30 cellular contexts compared by ENCODE assay signal in genomic region chr6:141242957-141243356, GRCh38.
"Had no signal": no experiment of that assay in that cellular context is flagged by ENCODE, and none has a peak within 500 bp of the region (broad histone marks: within the 10 kb centered on the region; RNA-seq: fewer than 3 reads in every experiment).

No MANE protein-coding gene starts in this region.

- H3K9me3 ChIP-seq: SJCRH30 had no signal

- H3K4me3 ChIP-seq: PC-9, SJCRH30, SK-N-MC had no signal

- H3K36me3 ChIP-seq: brain microvascular endothelial cell, SJCRH30 had no signal

- H3K27ac ChIP-seq: brain microvascular endothelial cell, KMS-11, PC-9, SJCRH30, SK-N-MC had no signal

- DNase-seq: activated CD4-positive, alpha-beta T cell treated with anti-CD3 and anti-CD28 coated beads, Interleukin-2, amount 10 ng/mL, durations not matched to agents 24 days and 14 days; activated CD4-positive, alpha-beta T cell treated with anti-CD3 and anti-CD28 coated beads, Interleukin-2, amount 50 U/mL, for 4 hours; activated CD8-positive, alpha-beta T cell treated with anti-CD3 and anti-CD28 coated beads for 36 hours; activated effector memory CD4-positive, alpha-beta T cell treated with anti-CD3 and anti-CD28 coated beads, Interleukin-2, amount 50 U/mL, for 16 hours; activated naive CD4-positive, alpha-beta T cell; activated naive CD4-positive, alpha-beta T cell treated with anti-CD3 and anti-CD28 coated beads, Interleukin-2, amount 50 U/mL, for 16 hours; activated naive CD8-positive, alpha-beta T cell treated with anti-CD3 and anti-CD28 coated beads for 36 hours; activated T-cell treated with anti-CD3 and anti-CD28 coated beads, Interleukin-2, amount 50 U/mL, for 1 hour; activated T-cell treated with anti-CD3 and anti-CD28 coated beads, Interleukin-2, amount 50 U/mL, for 72 hours; amniotic stem cell; aorta; brain microvascular endothelial cell; MM.1S; MV-4-11; NCI-H1092; NCI-H1436 treated with DMSO at 0.1 percent for 48 hours; NCI-H1694 treated with DMSO at 0.1 percent for 48 hours; NCI-H2029; NCI-H345; NCI-H510A; NCI-H526; NCI-H748 treated with DMSO at 0.1 percent for 48 hours; NK-92 treated with Interleukin-12 subunit alpha and Interleukin-12 subunit beta, amount 100 ng/mL, for 24 hours; PC-9; SHP77; SJCRH30; T1000 had no signal

- ATAC-seq: activated CD8-positive, alpha-beta T cell treated with anti-CD3 and anti-CD28 coated beads for 36 hours; activated T-cell treated with anti-CD3 and anti-CD28 coated beads, Interleukin-2, amount 50 U/mL, for 72 hours; activated T-helper 17 cell treated with anti-CD3 and anti-CD28 coated beads, Interleukin-2, amount 50 U/mL, for 72 hours had no signal

- H3K27me3 ChIP-seq: brain microvascular endothelial cell, SJCRH30 had no signal

- H3K4me1 ChIP-seq: SJCRH30 had no signal
